Comparison of ENCODE assay signal across 8 cellular contexts in the genomic region with DNA sequence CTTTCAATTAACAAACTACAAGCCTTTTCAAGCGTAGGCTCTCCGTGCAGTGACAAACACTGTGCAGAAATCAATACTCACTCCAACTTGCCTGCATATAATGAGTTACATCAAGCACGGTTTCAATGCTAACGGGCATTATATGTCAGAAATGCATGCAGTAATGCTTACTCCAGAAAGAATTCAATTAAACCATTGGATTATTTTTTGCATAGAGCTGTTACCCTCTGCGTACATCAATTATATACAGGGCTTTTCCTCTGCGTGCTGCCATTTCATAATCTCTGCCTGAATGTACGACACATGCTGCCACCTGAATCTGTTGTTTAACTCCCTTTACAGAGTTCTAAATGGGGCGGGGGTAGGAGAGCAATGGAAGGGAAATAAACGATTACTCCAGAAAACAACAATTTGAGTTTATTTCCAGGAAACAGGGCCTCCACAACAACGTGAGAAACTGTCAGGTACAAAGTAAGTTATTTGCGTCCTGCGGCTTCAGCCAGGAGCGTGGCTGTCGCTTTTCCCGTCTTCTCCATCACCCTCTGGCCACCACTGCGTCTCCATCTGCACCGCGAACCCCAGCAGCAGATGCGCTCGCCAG. TPM values are rescaled to one million over a fixed set of nuclear protein-coding genes. Genes with fewer than 3 reads are reported as not detected.
DNase-seq lines count a peak whose midpoint lies in the region; ATAC-seq, FAIRE-seq and TF ChIP-seq lines count a peak whose summit lies in the region.

No MANE protein-coding gene starts in this region.

- H3K4me3 ChIP-seq in A549 = peak overlapping the region; percentile 95
- H3K4me3 ChIP-seq in mucosa of descending colon = peak overlapping the region; percentile 76

- no peak for TF ChIP-seq EP300 in A549 (IDR thresholded peaks at IDR 0.05)

- FAIRE-seq in A549 (lab: Jason Lieb, UNC) = no peak
- FAIRE-seq in HTR-8/SVneo (lab: Jason Lieb, UNC) = peak; percentile 73

- CTCF ChIA-PET in A549 (lab: Yijun Ruan, JAX) = interaction anchor here (0.9 kb wide), 1 partner anchor 160 kb away, joined by 3 read pairs; no protein-coding TSS in a partner anchor

- no peak for TF ChIP-seq POLR2A in A549 (IDR thresholded peaks at IDR 0.05; ENCODE audit: low read length)

- H3K4me1 ChIP-seq in A549 (peaks cover 48% of the 10 kb centered on the region), mucosa of descending colon (ENCODE audit: low read depth) (peaks cover 26% of the 10 kb centered on the region)

- no peak for DNase-seq in A549 (ENCODE audit: low read depth in 1 of 2, low spot score in 1 of 2)
- no peak for DNase-seq in HTR-8/SVneo (ENCODE audit: insufficient read length, low spot score)
- no peak for DNase-seq in mucosa of descending colon
- no peak for DNase-seq in AML-193 (lab: John Stamatoyannopoulos, UW)
- DNase-seq in activated effector memory CD4-positive, alpha-beta T cell treated with Interleukin-2 at 50 U/mL for 16 hours = no peak

- TF ChIP-seq RAD21 in A549 (conservative IDR thresholded peaks at IDR 0.05 in 1 of 2, IDR thresholded peaks at IDR 0.05 in 1 of 2) = no peak

- no peaks in the 10 kb centered on the region for H3K36me3 ChIP-seq in mucosa of descending colon (ENCODE audit: low read depth)

- ATAC-seq in A549 (no peak), mucosa of descending colon (no peak), HG03135 (IDR thresholded peaks at IDR 0.05; ENCODE audit: unreplicated experiment) (no peak), HG03460 (IDR thresholded peaks at IDR 0.05; ENCODE audit: unreplicated experiment) (no peak)

- WGBS in A549 (ENCODE audit: missing lambda C conversion rate) = 32% methylated on average over 16 of the region's 20 CpGs

- POLR2A ChIA-PET in A549 (lab: Yijun Ruan, JAX) = no interaction called here

- peak overlapping the region; percentile 82 for H3K4me2 ChIP-seq in A549

- H3K9me3 ChIP-seq in A549 (no peaks in the 10 kb centered on the region), mucosa of descending colon (no peaks in the 10 kb centered on the region)

- intact Hi-C loops in mucosa of descending colon (cut with DNase I, micrococcal nuclease) = no loop called here

- TF ChIP-seq CTCF in A549 (IDR thresholded peaks at IDR 0.05) (no peak), mucosa of descending colon (IDR thresholded peaks at IDR 0.05) (no peak)

- H3K27ac ChIP-seq in A549 (peak overlapping the region; percentile 94 to 97), cingulate gyrus (ENCODE audit: low read depth, low read length) (peak overlapping the region; percentile 85)

TF ChIP-seq in A549, 52 proteins besides CTCF, POLR2A, EP300 and RAD21:
- no peak for TF ChIP-seq CBX8 (IDR thresholded peaks at IDR 0.05)

RNA-seq across cellular contexts. Expression of gene PTPRK, which starts 1.8 kb away (rescaled TPM):
- polyA plus RNA-seq in A549 (2011; rRNA removed) (16.1 and 33.9 TPM in 2 replicates), A549 (2017; fragmentation: RNase III; extraction: RNeasy Plus Mini Kit Qiagen cat#74134 plus additional on column Dnase treatment) (11.1 to 15.2 TPM (median 14.4 TPM) in 3 replicates)
- 3.6 and 3.9 TPM in 2 replicates for polyA plus RNA-seq in A549 (2012; cell fraction: cytosol; rRNA removed)
- 7.0 and 8.8 TPM in 2 replicates for polyA plus RNA-seq in A549 (2012; cell fraction: nucleus; rRNA removed)
- polyA minus RNA-seq in A549 (2011; rRNA and poly(A)+ RNA removed) = 42.1 and 47.4 TPM in 2 replicates
- total RNA-seq in mucosa of descending colon = 100 to 1,000 TPM in 1 of 3 donors, 10 to 100 TPM in 2; 75.9 to 159 (median 86.7) TPM
